8 cellular contexts compared by ENCODE assay signal in the genomic region with DNA sequence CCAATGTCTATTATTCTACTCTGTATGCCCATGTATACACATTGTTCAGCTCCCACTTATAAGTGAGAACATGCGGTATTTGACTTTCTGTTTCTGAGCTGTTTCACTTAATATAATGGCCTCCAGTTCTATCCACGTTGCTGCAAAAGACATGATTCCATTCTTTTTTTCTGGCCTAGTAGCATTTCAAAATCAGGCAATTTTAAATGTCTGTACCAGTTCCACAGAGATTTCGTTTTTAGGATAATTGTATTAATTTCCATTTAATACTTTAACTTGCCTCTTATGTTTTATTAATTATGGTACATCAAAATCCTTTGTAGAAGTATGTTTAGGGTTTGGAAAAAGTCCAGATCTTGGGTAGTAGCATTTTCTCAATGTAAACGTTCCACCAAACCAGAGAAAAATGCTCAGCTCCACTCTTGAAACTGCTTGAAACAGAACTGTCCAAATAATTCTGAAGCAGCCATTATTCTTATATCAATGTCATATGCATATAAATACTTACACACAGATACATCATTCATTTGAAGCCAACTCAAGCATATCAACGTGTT.
"Had no signal": no experiment of that assay in that cellular context is flagged by ENCODE, and none has a peak within 500 bp of the region (broad histone marks: within the 10 kb centered on the region; RNA-seq: fewer than 3 reads in every experiment).

No MANE protein-coding gene starts in this region.

- ATAC-seq: HCT116 had no signal

- H3K9ac ChIP-seq: GM23248 had no signal

- H3K36me3 ChIP-seq: HAP-1 had no signal

- H3K4me3 ChIP-seq: GM23248, HAP-1 had no signal

- DNase-seq: GM23248, GOT3, H7, HFFc6, KG1 had no signal

- H2AFZ ChIP-seq: GM23248 had no signal

- FAIRE-seq: HTR-8/SVneo had no signal

- H3K9me3 ChIP-seq: HAP-1 had no signal

- H3K27ac ChIP-seq: GM23248 had no signal
